ENCODE assay signal across 23 cellular contexts in genomic region chr13:113750554-113751399, GRCh38. TPM values are rescaled to one million over a fixed set of nuclear protein-coding genes. Genes with fewer than 3 reads are reported as not detected.
"Had no signal": no experiment of that assay in that cellular context is flagged by ENCODE, and none has a peak within 500 bp of the region (broad histone marks: within the 10 kb centered on the region; RNA-seq: fewer than 3 reads in every experiment).

No MANE protein-coding gene starts in this region.

- H3K4me1 ChIP-seq: colonic mucosa, esophagus squamous epithelium, gastrocnemius medialis, prostate gland had no signal

- H3K27ac ChIP-seq: colonic mucosa, esophagus squamous epithelium, gastrocnemius medialis, prostate gland, transverse colon had no signal

- H3K36me3 ChIP-seq: colonic mucosa, esophagus squamous epithelium, gastrocnemius medialis, prostate gland, transverse colon had no signal

- H3K36me3 Mint-ChIP-seq: activated CD4-positive, alpha-beta memory T cell treated with anti-CD3 and anti-CD28 coated beads for 36 hours; memory B cell; stimulated activated naive B cell treated with anti-CD40 and anti-IgM and Interleukin-4, amounts not matched to agents 10 μg/mL and 1 μg/mL and 100 μg/mL, for 72 hours had no signal

- H3K4me1 Mint-ChIP-seq: activated naive CD8-positive, alpha-beta T cell treated with anti-CD3 and anti-CD28 coated beads, Interleukin-2, amount 50 U/mL, for 24 hours; stimulated activated naive B cell treated with anti-CD40 and anti-IgM and Interleukin-4, amounts not matched to agents 10 μg/mL and 1 μg/mL and 100 μg/mL, for 72 hours had no signal

- ATAC-seq: activated naive CD8-positive, alpha-beta T cell treated with anti-CD3 and anti-CD28 coated beads, Interleukin-2, amount 50 U/mL, for 24 hours; effector memory CD8-positive, alpha-beta T cell; gastrocnemius medialis; left cardiac atrium; mucosa of descending colon; stimulated activated naive B cell treated with anti-CD40 and anti-IgM and Interleukin-4, amounts not matched to agents 10 μg/mL and 1 μg/mL and 100 μg/mL, for 72 hours had no signal

- DNase-seq: activated CD4-positive, alpha-beta memory T cell treated with anti-CD3 and anti-CD28 coated beads for 36 hours; activated CD4-positive, alpha-beta T cell treated with anti-CD3 and anti-CD28 coated beads for 4 hours; activated naive CD4-positive, alpha-beta T cell treated with Interleukin-2 at 50 U/mL for 16 hours; activated naive CD8-positive, alpha-beta T cell treated with anti-CD3 and anti-CD28 coated beads, Interleukin-2, amount 50 U/mL, for 24 hours; activated T-cell treated with anti-CD3 and anti-CD28 coated beads, Interleukin-2, amount 50 U/mL, for 48 hours; colonic mucosa; effector memory CD8-positive, alpha-beta T cell; esophagus squamous epithelium; gastrocnemius medialis; left cardiac atrium; stimulated activated CD4-positive, alpha-beta T cell treated with anti-CD3 and anti-CD28 coated beads, Interleukin-2, amount 100 ng/mL, for 48 hours; stimulated activated CD8-positive, alpha-beta memory T cell treated with anti-CD3 and anti-CD28 coated beads, Interleukin-4, amount 100 ng/mL, for 48 hours; stimulated activated naive B cell treated with anti-CD40 and anti-IgM and Interleukin-4, amounts not matched to agents 10 μg/mL and 1 μg/mL and 100 μg/mL, for 72 hours; T-helper 1 cell; T-helper 9 cell; transverse colon had no signal

- H3K27ac Mint-ChIP-seq: activated CD4-positive, alpha-beta memory T cell treated with anti-CD3 and anti-CD28 coated beads for 36 hours; activated naive CD8-positive, alpha-beta T cell treated with anti-CD3 and anti-CD28 coated beads, Interleukin-2, amount 50 U/mL, for 24 hours; effector memory CD8-positive, alpha-beta T cell; memory B cell; stimulated activated naive B cell treated with anti-CD40 and anti-IgM and Interleukin-4, amounts not matched to agents 10 μg/mL and 1 μg/mL and 100 μg/mL, for 72 hours had no signal

- H3K9me3 ChIP-seq: colonic mucosa, esophagus squamous epithelium, gastrocnemius medialis, mucosa of descending colon, prostate gland, transverse colon had no signal

- H3K27me3 ChIP-seq: colonic mucosa, dorsolateral prefrontal cortex had no signal

- FAIRE-seq: islet of Langerhans had no signal

- H3K4me3 ChIP-seq: colonic mucosa, dorsolateral prefrontal cortex, esophagus squamous epithelium, gastrocnemius medialis, mucosa of descending colon, prostate gland, transverse colon had no signal

- H3K4me3 Mint-ChIP-seq: activated CD4-positive, alpha-beta memory T cell treated with anti-CD3 and anti-CD28 coated beads for 36 hours; activated naive CD8-positive, alpha-beta T cell treated with anti-CD3 and anti-CD28 coated beads, Interleukin-2, amount 50 U/mL, for 24 hours; central memory CD8-positive, alpha-beta T cell; effector memory CD8-positive, alpha-beta T cell; memory B cell; stimulated activated naive B cell treated with anti-CD40 and anti-IgM and Interleukin-4, amounts not matched to agents 10 μg/mL and 1 μg/mL and 100 μg/mL, for 72 hours had no signal

- H3K27me3 Mint-ChIP-seq: activated CD4-positive, alpha-beta memory T cell treated with anti-CD3 and anti-CD28 coated beads for 36 hours; memory B cell had no signal

RNA-seq across cellular contexts. Expression of gene TMEM255B, which starts 8.2 kb away (rescaled TPM):
- polyA plus RNA-seq: neural cell had no signal
